In genomic region chr11:68890490-68891231, GRCh38 we compare ENCODE assay signal across 9 cellular contexts. TPM values are rescaled to one million over a fixed set of nuclear protein-coding genes. Genes with fewer than 3 reads are reported as not detected.
DNase-seq lines count a peak whose midpoint lies in the region; ATAC-seq and TF ChIP-seq lines count a peak whose summit lies in the region.
"Had no signal": no experiment of that assay in that cellular context is flagged by ENCODE, and none has a peak within 500 bp of the region (broad histone marks: within the 10 kb centered on the region; RNA-seq: fewer than 3 reads in every experiment).

No MANE protein-coding gene starts in this region.

- DNase-seq in NCI-H2107 (lab: John Stamatoyannopoulos, UW) (peak; percentile 10), colonic mucosa (peak; percentile 36), lower leg skin (ENCODE audit: low spot score in 2 of 2) (peak; percentile 84 to 97), thoracic aorta (ENCODE audit: low spot score) (peak; percentile 83), MG63 (no peak), NCI-H82 treated with DMSO at 0.1 percent for 48 hours (lab: John Stamatoyannopoulos, UW; ENCODE audit: unreplicated experiment) (no peak), NCI-H1930 (lab: John Stamatoyannopoulos, UW) (no peak)
- DNase-seq: stimulated activated CD4-positive, alpha-beta T cell treated with anti-CD3 and anti-CD28 coated beads, Interleukin-1b, Interleukin-23, amount 100 ng/mL, for 48 hours had no signal

- H3K4me3 Mint-ChIP-seq in activated T-helper 17 cell treated with anti-CD3 and anti-CD28 coated beads, Interleukin-2, amount 50 U/mL, for 72 hours, result no peak overlapping the region

- H3K27me3 Mint-ChIP-seq in activated T-helper 17 cell treated with anti-CD3 and anti-CD28 coated beads, Interleukin-2, amount 50 U/mL, for 72 hours, result no peaks in the 10 kb centered on the region

- H3K4me1 ChIP-seq in colonic mucosa (no peaks in the 10 kb centered on the region), thoracic aorta (ENCODE audit: control insufficient read depth in 1 of 2, low read depth in 2 of 2) (peaks cover 16 to 32% of the 10 kb centered on the region in 2 donors)

- no peak overlapping the region for H3K27ac Mint-ChIP-seq in activated T-helper 17 cell treated with anti-CD3 and anti-CD28 coated beads, Interleukin-2, amount 50 U/mL, for 72 hours

- peaks cover 7% of the 10 kb centered on the region for H3K36me3 ChIP-seq in colonic mucosa
- H3K36me3 ChIP-seq in thoracic aorta, result peaks cover 34% of the 10 kb centered on the region
- peaks cover 20% of the 10 kb centered on the region for H3K36me3 ChIP-seq in MG63

- no peak for TF ChIP-seq POLR2A in lower leg skin (IDR thresholded peaks at IDR 0.05)

- peaks cover 47% of the 10 kb centered on the region for H3K36me3 Mint-ChIP-seq in activated T-helper 17 cell treated with anti-CD3 and anti-CD28 coated beads, Interleukin-2, amount 50 U/mL, for 72 hours (ENCODE audit: low read depth)

- TF ChIP-seq CTCF in colonic mucosa (IDR thresholded peaks at IDR 0.05) (no peak), lower leg skin (IDR thresholded peaks at IDR 0.05) (no peak), thoracic aorta (IDR thresholded peaks at IDR 0.05) (no peak)

- no peaks in the 10 kb centered on the region for H3K4me1 Mint-ChIP-seq in activated T-helper 17 cell treated with anti-CD3 and anti-CD28 coated beads, Interleukin-2, amount 50 U/mL, for 72 hours

- intact Hi-C loops in colonic mucosa (cut with DNase I) (no loop called here), lower leg skin (cut with DNase I; ENCODE audit: low total_unique reads) (no loop called here)

- H3K27ac ChIP-seq in colonic mucosa (no peak overlapping the region), thoracic aorta (peak overlapping the region; percentile 72 to 75)

- no peak overlapping the region for H3K4me3 ChIP-seq in colonic mucosa
- no peak overlapping the region for H3K4me3 ChIP-seq in lower leg skin (ENCODE audit: low read depth, poor library complexity, severe bottlenecking)
- peak overlapping the region; percentile 54 for H3K4me3 ChIP-seq in thoracic aorta
- no peak overlapping the region for H3K4me3 ChIP-seq in MG63

- no peak overlapping the region for H3K9ac ChIP-seq in colonic mucosa (ENCODE audit: low read depth in 2 of 2, low read length in 2 of 2)

- H3K9me3 Mint-ChIP-seq in activated T-helper 17 cell treated with anti-CD3 and anti-CD28 coated beads, Interleukin-2, amount 50 U/mL, for 72 hours, result no peaks in the 10 kb centered on the region

- H3K9me3 ChIP-seq in colonic mucosa (no peaks in the 10 kb centered on the region), thoracic aorta (no peaks in the 10 kb centered on the region), MG63 (no peaks in the 10 kb centered on the region)

- H3K27me3 ChIP-seq in colonic mucosa, result no peaks in the 10 kb centered on the region
- H3K27me3 ChIP-seq in thoracic aorta (replicated peaks; ENCODE audit: insufficient read depth), result no peaks in the 10 kb centered on the region
- no peaks in the 10 kb centered on the region for H3K27me3 ChIP-seq in MG63

- peak; percentile 86 for ATAC-seq in thoracic aorta (ENCODE audit: insufficient number of reproducible peaks, low FRiP score, low read depth)
- ATAC-seq in activated T-helper 17 cell treated with anti-CD3 and anti-CD28 coated beads, Interleukin-2, amount 50 U/mL, for 72 hours (replicated peaks), result no peak

- WGBS in lower leg skin, 2 donors, result 33 to 35% methylated on average over 16 to 17 of the region's 17 CpGs

RNA-seq across cellular contexts. Expression of gene MRPL21, which starts 13.0 kb away (rescaled TPM):
- total RNA-seq in colonic mucosa, result 100 to 1,000 TPM in 1 of 2 donors, 10 to 100 TPM in 1; 59.8 to 104 TPM
- 10 to 100 TPM; 34.0 to 54.5 (median 41.8) TPM for total RNA-seq in lower leg skin
- total RNA-seq in thoracic aorta, result 10 to 100 TPM; 11.0 to 16.7 TPM
- total RNA-seq in MG63 (2014; rRNA removed; shearing (Covaris generic); ENCODE audit: low replicate concordance), result 83.1 and 138 TPM in 2 replicates
- total RNA-seq in activated T-helper 17 cell treated with anti-CD3 and anti-CD28 coated beads, Interleukin-2, amount 50 U/mL, for 72 hours, result 10 to 100 TPM; 43.4 to 96.4 TPM

RNA-seq across cellular contexts. Expression of gene IGHMBP2, which starts 13.0 kb away (rescaled TPM):
- total RNA-seq in colonic mucosa (10 to 100 TPM; 16.6 to 20.4 TPM), lower leg skin (10 to 100 TPM; 18.6 to 33.3 (median 30.5) TPM), thoracic aorta (10 to 100 TPM; 24.7 to 40.8 TPM)
- total RNA-seq in MG63 (2014; rRNA removed; shearing (Covaris generic); ENCODE audit: low replicate concordance), result 7.8 and 15.6 TPM in 2 replicates
- 10 to 100 TPM; 27.2 to 38.3 TPM for total RNA-seq in activated T-helper 17 cell treated with anti-CD3 and anti-CD28 coated beads, Interleukin-2, amount 50 U/mL, for 72 hours

RNA-seq across cellular contexts. Expression of gene CPT1A, which starts 48.9 kb away (rescaled TPM):
- total RNA-seq in colonic mucosa (100 to 1,000 TPM; 197 to 213 TPM), lower leg skin (10 to 100 TPM; 23.4 to 95.8 (median 46.0) TPM), thoracic aorta (10 to 100 TPM; 61.1 to 75.3 TPM)
- 43.6 and 59.5 TPM in 2 replicates for total RNA-seq in MG63 (2014; rRNA removed; shearing (Covaris generic); ENCODE audit: low replicate concordance)
- total RNA-seq in activated T-helper 17 cell treated with anti-CD3 and anti-CD28 coated beads, Interleukin-2, amount 50 U/mL, for 72 hours, result 10 to 100 TPM; 12.9 to 45.0 TPM

Comparison
In these comparisons a context has a peak if more than half of its experiments do, and no peak if none do; other contexts are left out.
1. DNase-seq: peak in NCI-H2107 (single experiment), colonic mucosa (single experiment), lower leg skin (2 of 2) and thoracic aorta (single experiment); none in MG63 (single experiment), NCI-H82 treated with DMSO at 0.1 percent for 48 hours (single experiment) and NCI-H1930 (0 of 2).